ENCODE assay signal across 35 cellular contexts in genomic region chr6:139341060-139341459, GRCh38.
"Had no signal": no experiment of that assay in that cellular context is flagged by ENCODE, and none has a peak within 500 bp of the region (broad histone marks: within the 10 kb centered on the region; RNA-seq: fewer than 3 reads in every experiment).

No MANE protein-coding gene starts in this region.

- DNase-seq: Karpas-422, Kasumi-1, MG63, MM.1S, MV-4-11, NCI-H1048, NCI-H1092, NCI-H1092 treated with DMSO at 0.1 percent for 48 hours, NCI-H1105, NCI-H1105 treated with DMSO at 0.1 percent for 48 hours, NCI-H1417, NCI-H1417 treated with DMSO at 0.1 percent for 48 hours, NCI-H1436, NCI-H1436 treated with DMSO at 0.1 percent for 48 hours, NCI-H146, NCI-H1694, NCI-H1694 treated with DMSO at 0.1 percent for 48 hours, NCI-H187, NCI-H187 treated with DMSO at 0.1 percent for 48 hours, NCI-H1930, NCI-H2029, NCI-H2029 treated with DMSO at 0.1 percent for 48 hours, NCI-H2081, NCI-H2081 treated with DMSO at 0.1 percent for 48 hours, NCI-H2107, NCI-H2171, NCI-H2171 treated with DMSO at 0.1 percent for 48 hours, NCI-H2227 treated with DMSO at 0.1 percent for 48 hours, NCI-H226, NCI-H345, NCI-H446, NCI-H446 treated with DMSO at 0.1 percent for 48 hours, NCI-H510A, NCI-H510A treated with DMSO at 0.1 percent for 48 hours, NCI-H524 had no signal

- H3K4me3 ChIP-seq: MG63 had no signal

- H3K36me3 ChIP-seq: MG63 had no signal
